Comparison of ENCODE assay signal across 17 cellular contexts in genomic region chr11:33461319-33461718, GRCh38.
"Had no signal": no experiment of that assay in that cellular context is flagged by ENCODE, and none has a peak within 500 bp of the region (broad histone marks: within the 10 kb centered on the region; RNA-seq: fewer than 3 reads in every experiment).

No MANE protein-coding gene starts in this region.

- H3K36me3 ChIP-seq: colonic mucosa, heart left ventricle, right atrium auricular region, sigmoid colon, stomach, thoracic aorta, transverse colon had no signal

- H3K27me3 ChIP-seq: colonic mucosa, heart left ventricle, right atrium auricular region, sigmoid colon, stomach, transverse colon had no signal

- H3K9me3 ChIP-seq: colonic mucosa, heart left ventricle, right atrium auricular region, sigmoid colon, stomach, thoracic aorta, transverse colon had no signal

- H3K4me3 ChIP-seq: colonic mucosa, heart left ventricle, right atrium auricular region, sigmoid colon, skin epidermis, stomach, thoracic aorta, transverse colon had no signal

- H3K4me1 ChIP-seq: colonic mucosa, heart left ventricle, right atrium auricular region, sigmoid colon, stomach, transverse colon had no signal

- DNase-seq: colonic mucosa; dermis blood vessel endothelial cell; heart left ventricle; hippocampal formation; kidney glomerular epithelial cell; natural killer cell; posterior cingulate gyrus; sigmoid colon; stimulated activated CD4-positive, alpha-beta T cell treated with anti-CD3 and anti-CD28 coated beads, Interleukin-12 subunit alpha, Interleukin-12 subunit beta, amount 100 ng/mL, for 4 hours; stimulated activated naive CD4-positive, alpha-beta T cell; stomach; substantia nigra; transverse colon had no signal

- ATAC-seq: heart left ventricle, left lobe of liver, natural killer cell had no signal

- H3K27ac ChIP-seq: colonic mucosa, heart left ventricle, right atrium auricular region, sigmoid colon, skin epidermis, stomach, thoracic aorta, transverse colon had no signal
